ENCODE assay signal across 8 cellular contexts in the genomic region with DNA sequence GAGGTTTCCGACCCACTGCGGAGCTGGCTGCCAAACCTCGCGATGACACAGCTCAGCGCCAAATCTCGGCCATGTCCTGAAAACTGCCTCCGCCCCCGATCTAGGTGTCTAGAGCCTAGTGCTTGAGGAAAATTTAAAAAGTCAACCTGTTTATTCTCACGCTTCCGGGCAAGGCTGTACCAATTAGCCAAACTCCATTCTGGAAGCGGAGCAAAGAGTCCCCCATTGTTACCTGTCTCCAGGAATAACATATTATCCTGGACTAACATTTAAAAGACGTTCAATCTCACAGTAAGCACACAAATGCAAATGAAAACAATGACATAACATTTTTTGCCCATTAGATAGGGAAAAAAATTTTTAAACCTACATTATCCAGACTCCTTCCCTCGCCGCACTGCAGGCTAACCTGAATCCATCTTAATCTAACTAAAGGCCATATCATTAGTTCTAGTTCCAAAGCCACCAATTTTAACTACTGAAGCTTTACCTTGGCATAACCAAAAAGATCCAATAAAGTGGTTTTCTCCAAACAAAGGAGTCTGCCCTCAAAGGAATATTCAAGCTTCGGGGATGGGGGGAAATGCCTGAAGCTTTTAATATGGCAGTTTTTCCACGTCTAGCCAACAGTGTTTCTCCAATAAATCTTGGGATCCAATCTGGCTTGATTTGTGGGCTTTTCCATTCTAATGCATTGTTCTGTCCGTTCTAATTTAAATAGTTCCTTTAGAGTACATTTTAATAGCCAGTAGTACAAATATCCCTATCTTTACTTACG. TPM values are rescaled to one million over a fixed set of nuclear protein-coding genes. Genes with fewer than 3 reads are reported as not detected.
A peak's percentile ranks its signal among the peaks of the same experiment; 100 is the strongest.
DNase-seq lines count a peak whose midpoint lies in the region; ATAC-seq and TF ChIP-seq lines count a peak whose summit lies in the region.

No MANE protein-coding gene starts in this region.

- in situ Hi-C loops in G401 (cut with HindIII; ENCODE audit: low sequenced_read_pairs) = no loop called here

- WGBS in right lobe of liver (ENCODE audit: insufficient coverage, low coverage, low lambda C conversion rate, missing lambda C conversion rate) = 20% methylated on average over 11 of the region's 18 CpGs
- 5% methylated on average over 18 of the region's 18 CpGs for WGBS in urinary bladder

- intact Hi-C loops in right lobe of liver (cut with DNase I) = no loop called here

- peak overlapping the region; percentile 71 for H3K27ac ChIP-seq in HL-60 (replicated peaks)
- H3K27ac ChIP-seq in right lobe of liver = peak overlapping the region in 2 of 3 donors; percentile 52 to 63
- peak overlapping the region; percentile 38 for H3K27ac ChIP-seq in urinary bladder (ENCODE audit: low read depth)

- no peak for ATAC-seq in right lobe of liver

- H3K4me1 ChIP-seq in adipocyte (ENCODE audit: control insufficient read depth, insufficient read depth, low read length) (peaks cover 12% of the 10 kb centered on the region), right lobe of liver (no peaks in the 10 kb centered on the region), urinary bladder (ENCODE audit: insufficient read depth) (no peaks in the 10 kb centered on the region)

- H3K9ac ChIP-seq in adipocyte (ENCODE audit: low read length) = peak overlapping the region; percentile 95

- H3K36me3 ChIP-seq in adipocyte (ENCODE audit: control insufficient read depth, insufficient read depth, low read length, severe bottlenecking) (peaks cover 16% of the 10 kb centered on the region), right lobe of liver (peaks cover 0 to 2% (median 0%) of the 10 kb centered on the region in 4 donors), urinary bladder (ENCODE audit: insufficient read depth) (no peaks in the 10 kb centered on the region)

- TF ChIP-seq CTCF in HL-60 (IDR thresholded peaks at IDR 0.05; ENCODE audit: insufficient read depth, low read length) (no peak), right lobe of liver (IDR thresholded peaks at IDR 0.05) (peak in 1 of 4 donors; percentile 1)

- H3K4me3 ChIP-seq in HL-60 (replicated peaks; ENCODE audit: insufficient read depth, low read length) (peak overlapping the region; percentile 71), adipocyte (ENCODE audit: low read length) (peak overlapping the region; percentile 80), right lobe of liver (peak overlapping the region; percentile 30 to 63 (median 54)), urinary bladder (ENCODE audit: low read depth, low read length) (no peak overlapping the region)

- H3K27me3 ChIP-seq in HL-60 (ENCODE audit: insufficient read depth, poor library complexity, severe bottlenecking) (no peaks in the 10 kb centered on the region), adipocyte (replicated peaks; ENCODE audit: control insufficient read depth, insufficient read depth, low read length) (no peaks in the 10 kb centered on the region), right lobe of liver (no peaks in the 10 kb centered on the region)

- DNase-seq in DMS79 treated with DMSO at 0.1 percent for 48 hours (lab: John Stamatoyannopoulos, UW) = peak; percentile 98
- no peak for DNase-seq in DMS79 (lab: John Stamatoyannopoulos, UW)
- DNase-seq in HL-60 (ENCODE audit: low read depth in 1 of 2, low spot score in 1 of 2) = no peak
- peak; percentile 22 for DNase-seq in adipocyte (ENCODE audit: low read depth)
- DNase-seq in right lobe of liver = no peak
- no peak for DNase-seq in G401 (ENCODE audit: low spot score)
- no peak for DNase-seq in NK-92 treated with Interleukin-12 subunit alpha and Interleukin-12 subunit beta, amount 100 ng/mL, for 24 hours (lab: John Stamatoyannopoulos, UW)

- TF ChIP-seq POLR2A in right lobe of liver (IDR thresholded peaks at IDR 0.05) = no peak

- H3K9me3 ChIP-seq in adipocyte (ENCODE audit: control insufficient read depth, low read length) (no peaks in the 10 kb centered on the region), right lobe of liver (no peaks in the 10 kb centered on the region)

RNA-seq across cellular contexts. Expression of gene HUWE1, which starts 1.9 kb away (rescaled TPM):
- 10 to 100 TPM; 68.0 to 93.5 (median 84.0) TPM for total RNA-seq in right lobe of liver
- total RNA-seq in urinary bladder = 91.4 TPM
- 54.1 TPM for polyA plus RNA-seq in urinary bladder
- total RNA-seq in G401 (2014; rRNA removed; shearing (Covaris generic)) = 38.1 and 42.1 TPM in 2 replicates

Comparison
In these comparisons a context has a peak if more than half of its experiments do, and no peak if none do; other contexts are left out.
1. DNase-seq: peak in DMS79 treated with DMSO at 0.1 percent for 48 hours (single experiment) and adipocyte (single experiment); none in DMS79 (single experiment), HL-60 (0 of 2), right lobe of liver (0 of 3), G401 (single experiment) and NK-92 treated with Interleukin-12 subunit alpha and Interleukin-12 subunit beta, amount 100 ng/mL, for 24 hours (single experiment).
2. Peak in every context shown above with its lines, with median percentiles within 50 percentile points of each other: H3K27ac ChIP-seq.